Comparison of ENCODE assay signal across 9 cellular contexts in the genomic region with DNA sequence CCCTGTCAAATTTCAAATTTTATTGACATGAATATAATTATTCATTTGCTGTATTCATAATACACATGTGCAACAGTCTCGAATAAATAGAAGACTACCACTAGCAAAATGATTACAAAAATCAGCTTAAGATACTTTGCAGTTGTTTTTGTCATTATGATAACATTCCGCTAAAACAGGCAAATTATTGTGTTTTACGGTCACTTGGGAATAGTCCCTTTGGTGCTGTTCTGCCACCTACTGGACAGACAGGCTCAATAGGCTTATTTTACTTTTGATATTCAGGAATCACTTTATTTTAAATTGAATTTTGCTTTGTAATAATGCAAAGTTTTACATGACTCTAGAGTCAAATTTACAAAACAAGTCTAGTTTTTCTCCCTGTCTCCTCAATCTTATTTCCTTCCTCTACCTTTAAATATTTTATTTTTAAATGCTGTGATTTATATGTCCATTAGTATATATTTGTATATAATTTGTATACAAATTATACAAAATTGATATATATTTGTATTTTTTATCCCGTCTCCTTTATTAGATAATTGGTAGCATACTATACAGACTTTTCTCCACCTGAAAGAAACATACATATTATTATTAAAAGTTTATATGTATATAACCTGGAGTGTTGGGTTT.
DNase-seq lines count a peak whose midpoint lies in the region; ATAC-seq, FAIRE-seq and TF ChIP-seq lines count a peak whose summit lies in the region.
"Had no signal": no experiment of that assay in that cellular context is flagged by ENCODE, and none has a peak within 500 bp of the region (broad histone marks: within the 10 kb centered on the region; RNA-seq: fewer than 3 reads in every experiment).

No MANE protein-coding gene starts in this region.

- CTCF ChIA-PET in endothelial cell of umbilical vein (lab: Charles Lee): interaction anchor here (0.6 to 1.5 kb wide), 30 partner anchors 10 to 959 kb away, joined by 3 to 23 read pairs (median 4); partner anchors contain the start of gene MYL12B

- H3K9me3 ChIP-seq in BE2C (no peaks in the 10 kb centered on the region), OCI-LY3 (ENCODE audit: insufficient read depth, low read length) (no peaks in the 10 kb centered on the region), endothelial cell of umbilical vein (replicated peaks; ENCODE audit: control insufficient read depth, insufficient read depth, low read length) (no peaks in the 10 kb centered on the region), parathyroid adenoma (ENCODE audit: control insufficient read depth, low read length) (no peaks in the 10 kb centered on the region)

- H3K36me3 ChIP-seq in BE2C (no peaks in the 10 kb centered on the region), OCI-LY3 (replicated peaks; ENCODE audit: low read depth, low read length) (no peaks in the 10 kb centered on the region), endothelial cell of umbilical vein (ENCODE audit: control insufficient read depth in 2 of 2, extremely low read depth in 1 of 2, insufficient read depth in 2 of 2, low read length in 2 of 2) (no peaks in the 10 kb centered on the region), parathyroid adenoma (ENCODE audit: control insufficient read depth, insufficient read depth, low read length) (no peaks in the 10 kb centered on the region)

- H3K9me1 ChIP-seq in endothelial cell of umbilical vein (replicated peaks; ENCODE audit: control insufficient read depth, extremely low read depth, insufficient read depth, low read length): no peaks in the 10 kb centered on the region

- no TSS peak for BruUV-seq in endothelial cell of umbilical vein (replicated peaks; lab: Mats Ljungman, UMichigan)

- H3K4me2 ChIP-seq in OCI-LY3 (ENCODE audit: low read length): no peak overlapping the region
- peak overlapping the region; percentile 55 for H3K4me2 ChIP-seq in endothelial cell of umbilical vein (ENCODE audit: insufficient read depth, low read length)
- no peak overlapping the region for H3K4me2 ChIP-seq in parathyroid adenoma (ENCODE audit: low read length)

- ATAC-seq in GM21786 (IDR thresholded peaks at IDR 0.05; ENCODE audit: unreplicated experiment) (no peak), HG02884 (IDR thresholded peaks at IDR 0.05; ENCODE audit: unreplicated experiment) (no peak)

- no peak overlapping the region for H3K4me3 Mint-ChIP-seq in activated T-helper 1 cell treated with anti-CD3 and anti-CD28 coated beads, Interleukin-12 subunit alpha, Interleukin-12 subunit beta, Interleukin-2, Interleukin-4 antibody, amounts not matched to agents 30 ng/mL and 10 ng/mL and 1 ng/mL, durations not matched to agents 14 hours and 24 hours and 36 hours
- H3K4me3 Mint-ChIP-seq: memory B cell had no signal

- H3K4me3 ChIP-seq in BE2C (ENCODE audit: low read depth, low read length): no peak overlapping the region
- H3K4me3 ChIP-seq in OCI-LY3 (ENCODE audit: low read length): no peak overlapping the region
- H3K4me3 ChIP-seq in endothelial cell of umbilical vein (replicated peaks in 1 of 3; ENCODE audit: insufficient read depth in 1 of 3, low read depth in 1 of 3, low read length in 3 of 3): no peak overlapping the region
- H3K4me3 ChIP-seq in parathyroid adenoma (ENCODE audit: low read depth, low read length): no peak overlapping the region

- no peak overlapping the region for H3K9ac ChIP-seq in OCI-LY3 (ENCODE audit: low read length)
- no peak overlapping the region for H3K9ac ChIP-seq in endothelial cell of umbilical vein (replicated peaks; ENCODE audit: extremely low read depth, insufficient read depth, low read length)
- no peak overlapping the region for H3K9ac ChIP-seq in parathyroid adenoma

- DNase-seq in BE2C (no peak), GM13976 (ENCODE audit: low spot score) (no peak), endothelial cell of umbilical vein (ENCODE audit: low read depth, low spot score) (peak; percentile 61)
- no peak for DNase-seq in activated T-helper 1 cell treated with anti-CD3 and anti-CD28 coated beads, Interleukin-12 subunit alpha, Interleukin-12 subunit beta, Interleukin-2, Interleukin-4 antibody, amounts not matched to agents 30 ng/mL and 10 ng/mL and 1 ng/mL, durations not matched to agents 14 hours and 24 hours and 36 hours (ENCODE audit: low spot score)

- H2AFZ ChIP-seq in OCI-LY3 (ENCODE audit: low read depth, low read length) (no peak overlapping the region), endothelial cell of umbilical vein (ENCODE audit: low read depth, low read length) (no peak overlapping the region), parathyroid adenoma (no peak overlapping the region)

- H3K27me3 ChIP-seq in BE2C (no peaks in the 10 kb centered on the region), OCI-LY3 (ENCODE audit: low read depth, low read length) (peaks cover 30% of the 10 kb centered on the region), endothelial cell of umbilical vein (ENCODE audit: control insufficient read depth in 2 of 2, insufficient read depth in 2 of 2, low read length in 2 of 2) (no peaks in the 10 kb centered on the region), parathyroid adenoma (ENCODE audit: control insufficient read depth, insufficient read depth, low read length) (no peaks in the 10 kb centered on the region)

- POLR2A ChIA-PET in endothelial cell of umbilical vein (lab: Charles Lee): no interaction called here

- H3K27me3 Mint-ChIP-seq in activated T-helper 1 cell treated with anti-CD3 and anti-CD28 coated beads, Interleukin-12 subunit alpha, Interleukin-12 subunit beta, Interleukin-2, Interleukin-4 antibody, amounts not matched to agents 30 ng/mL and 10 ng/mL and 1 ng/mL, durations not matched to agents 14 hours and 24 hours and 36 hours (ENCODE audit: insufficient read depth): peaks cover 8% of the 10 kb centered on the region

- no peak for TF ChIP-seq POLR2A in endothelial cell of umbilical vein (IDR thresholded peaks at IDR 0.05; ENCODE audit: low read depth, low read length)

- H4K20me1 ChIP-seq in OCI-LY3 (ENCODE audit: insufficient read depth, low read length): no peaks in the 10 kb centered on the region
- no peaks in the 10 kb centered on the region for H4K20me1 ChIP-seq in endothelial cell of umbilical vein (replicated peaks; ENCODE audit: control insufficient read depth, extremely low read depth, insufficient read depth, low read length)

- H3K4me1 ChIP-seq in BE2C (no peaks in the 10 kb centered on the region), OCI-LY3 (ENCODE audit: low read length) (no peaks in the 10 kb centered on the region), endothelial cell of umbilical vein (ENCODE audit: control insufficient read depth, extremely low read depth, insufficient read depth, low read length) (peaks cover 4% of the 10 kb centered on the region), parathyroid adenoma (no peaks in the 10 kb centered on the region)

- FAIRE-seq in endothelial cell of umbilical vein (lab: Jason Lieb, UNC): peak; percentile 85

- H3K36me3 Mint-ChIP-seq in activated T-helper 1 cell treated with anti-CD3 and anti-CD28 coated beads, Interleukin-12 subunit alpha, Interleukin-12 subunit beta, Interleukin-2, Interleukin-4 antibody, amounts not matched to agents 30 ng/mL and 10 ng/mL and 1 ng/mL, durations not matched to agents 14 hours and 24 hours and 36 hours (ENCODE audit: low read depth): no peaks in the 10 kb centered on the region
- H3K36me3 Mint-ChIP-seq: memory B cell had no signal

- no peaks in the 10 kb centered on the region for H3K79me2 ChIP-seq in OCI-LY3 (ENCODE audit: low read length)
- no peaks in the 10 kb centered on the region for H3K79me2 ChIP-seq in endothelial cell of umbilical vein (ENCODE audit: control insufficient read depth, insufficient read depth, low read length)
- no peaks in the 10 kb centered on the region for H3K79me2 ChIP-seq in parathyroid adenoma

- dilution Hi-C loops in endothelial cell of umbilical vein (cut with MboI; ENCODE audit: extremely low pct_ligation_motif_present, low sequenced_read_pairs): no loop called here

- H3K27ac Mint-ChIP-seq in activated T-helper 1 cell treated with anti-CD3 and anti-CD28 coated beads, Interleukin-12 subunit alpha, Interleukin-12 subunit beta, Interleukin-2, Interleukin-4 antibody, amounts not matched to agents 30 ng/mL and 10 ng/mL and 1 ng/mL, durations not matched to agents 14 hours and 24 hours and 36 hours: no peak overlapping the region
- H3K27ac Mint-ChIP-seq: memory B cell had no signal

- no peak overlapping the region for H3K27ac ChIP-seq in OCI-LY3 (ENCODE audit: low read length)
- H3K27ac ChIP-seq in endothelial cell of umbilical vein (ENCODE audit: insufficient read depth, low read depth, low read length): no peak overlapping the region
- H3K27ac ChIP-seq in parathyroid adenoma: no peak overlapping the region

- in situ Hi-C loops in GM13976 (cut with MboI; ENCODE audit: low sequenced_read_pairs, unreplicated experiment): loop anchor here (25.0 kb wide), 2 partner anchors 212 to 712 kb away; no protein-coding TSS in a partner anchor

- H3K9me3 Mint-ChIP-seq in activated T-helper 1 cell treated with anti-CD3 and anti-CD28 coated beads, Interleukin-12 subunit alpha, Interleukin-12 subunit beta, Interleukin-2, Interleukin-4 antibody, amounts not matched to agents 30 ng/mL and 10 ng/mL and 1 ng/mL, durations not matched to agents 14 hours and 24 hours and 36 hours: no peaks in the 10 kb centered on the region
- H3K9me3 Mint-ChIP-seq: memory B cell had no signal

- TF ChIP-seq CTCF in BE2C (IDR thresholded peaks at IDR 0.05; ENCODE audit: low read depth, low read length) (peak; percentile 65), GM13976 (IDR thresholded peaks at IDR 0.05; ENCODE audit: borderline replicate concordance, control extremely low read depth, extremely low read depth, insufficient read depth, missing control alignments) (peak; percentile 44), OCI-LY3 (IDR thresholded peaks at IDR 0.05; ENCODE audit: low read depth, low read length) (peak; percentile 80), endothelial cell of umbilical vein (IDR thresholded peaks at IDR 0.05; ENCODE audit: extremely low read depth in 1 of 2, insufficient read depth in 1 of 2, low read depth in 1 of 2, low read length in 2 of 2) (peak; percentile 51 to 58), parathyroid adenoma (IDR thresholded peaks at IDR 0.05) (peak; percentile 47)

- intact Hi-C loops in endothelial cell of umbilical vein (cut with micrococcal nuclease): loop anchor here (1.0 to 5.0 kb wide), 7 partner anchors 128 to 718 kb away; partner anchors contain the start of gene TGIF1
- intact Hi-C loops in activated T-helper 1 cell treated with anti-CD3 and anti-CD28 coated beads, Interleukin-12 subunit alpha, Interleukin-12 subunit beta, Interleukin-2, Interleukin-4 antibody, amounts not matched to agents 30 ng/mL and 10 ng/mL and 1 ng/mL, durations not matched to agents 14 hours and 24 hours and 36 hours (cut with micrococcal nuclease): loop anchor here (1.0 kb wide), 1 partner anchor 296 kb away; no protein-coding TSS in a partner anchor

- H3K4me1 Mint-ChIP-seq in activated T-helper 1 cell treated with anti-CD3 and anti-CD28 coated beads, Interleukin-12 subunit alpha, Interleukin-12 subunit beta, Interleukin-2, Interleukin-4 antibody, amounts not matched to agents 30 ng/mL and 10 ng/mL and 1 ng/mL, durations not matched to agents 14 hours and 24 hours and 36 hours (ENCODE audit: low read depth): no peaks in the 10 kb centered on the region

TF ChIP-seq in endothelial cell of umbilical vein, 7 proteins besides CTCF, POLR2A, EP300 and RAD21 (continues in another document):
- no peak for TF ChIP-seq JUN (IDR thresholded peaks at IDR 0.05; ENCODE audit: borderline replicate concordance, insufficient read depth, insufficient read length, low read depth)
